8 cellular contexts compared by ENCODE assay signal in genomic region chr5:93677344-93678021, GRCh38.
DNase-seq lines count a peak whose midpoint lies in the region; ATAC-seq and TF ChIP-seq lines count a peak whose summit lies in the region.

No MANE protein-coding gene starts in this region.

- in situ Hi-C loops in gastrocnemius medialis (cut with MboI; ENCODE audit: low sequenced_read_pairs in 4 of 4): no loop called here

- H3K27me3 ChIP-seq in SJSA1 (replicated peaks): no peaks in the 10 kb centered on the region
- H3K27me3 ChIP-seq in gastrocnemius medialis: no peaks in the 10 kb centered on the region
- H3K27me3 ChIP-seq in suprapubic skin: no peaks in the 10 kb centered on the region

- peak; percentile 50 to 53 for ATAC-seq in gastrocnemius medialis
- ATAC-seq in stimulated activated naive CD8-positive, alpha-beta T cell treated with anti-CD3 and anti-CD28 coated beads, Interleukin-15, Interleukin-2, amounts not matched to agents 100 U/mL and 50 U/mL, for 24 hours: no peak

- TF ChIP-seq EP300 in suprapubic skin (IDR thresholded peaks at IDR 0.05): no peak

- WGBS in suprapubic skin: 62% methylated on average over 9 of the region's 9 CpGs

- H3K4me1 ChIP-seq in SJSA1 (replicated peaks) (peaks cover 20% of the 10 kb centered on the region), gastrocnemius medialis (peaks cover 5 to 8% of the 10 kb centered on the region in 2 donors), suprapubic skin (peaks cover 5% of the 10 kb centered on the region)

- TF ChIP-seq CTCF in gastrocnemius medialis (IDR thresholded peaks at IDR 0.05 in 4 of 5, conservative IDR thresholded peaks at IDR 0.05 in 1 of 5) (no peak), suprapubic skin (IDR thresholded peaks at IDR 0.05) (no peak)

- H3K4me3 ChIP-seq in SJSA1: no peak overlapping the region
- no peak overlapping the region for H3K4me3 ChIP-seq in gastrocnemius medialis
- no peak overlapping the region for H3K4me3 ChIP-seq in suprapubic skin

- H3K27ac ChIP-seq in SJSA1 (no peak overlapping the region), gastrocnemius medialis (no peak overlapping the region), suprapubic skin (no peak overlapping the region)

- H3K9me3 ChIP-seq in SJSA1 (replicated peaks) (no peaks in the 10 kb centered on the region), gastrocnemius medialis (no peaks in the 10 kb centered on the region), suprapubic skin (no peaks in the 10 kb centered on the region)

- intact Hi-C loops in head of caudate nucleus (cut with DNase I): no loop called here
- intact Hi-C loops in gastrocnemius medialis (cut with DNase I; ENCODE audit: low total_unique reads): no loop called here

- H3K36me3 ChIP-seq in SJSA1 (no peaks in the 10 kb centered on the region), gastrocnemius medialis (no peaks in the 10 kb centered on the region), suprapubic skin (no peaks in the 10 kb centered on the region)

- DNase-seq in NCI-H2081 (lab: John Stamatoyannopoulos, UW) (peak; percentile 27 to 57), NCI-H2081 treated with DMSO at 0.1 percent for 48 hours (lab: John Stamatoyannopoulos, UW) (no peak), SJSA1 (ENCODE audit: low read depth in 1 of 2, low spot score in 2 of 2) (peak; percentile 75 to 79), head of caudate nucleus (peak in 24 of 42 donors; percentile 2 to 52 (median 14)), gastrocnemius medialis (peak in 1 of 2 donors; percentile 23), suprapubic skin (ENCODE audit: low spot score in 2 of 2) (no peak), epidermal melanocyte (ENCODE audit: insufficient read length, low spot score) (no peak)
- DNase-seq in stimulated activated naive CD8-positive, alpha-beta T cell treated with anti-CD3 and anti-CD28 coated beads, Interleukin-15, Interleukin-2, amounts not matched to agents 100 U/mL and 50 U/mL, for 24 hours: no peak

- no peak for TF ChIP-seq POLR2A in gastrocnemius medialis (IDR thresholded peaks at IDR 0.05)
- TF ChIP-seq POLR2A in suprapubic skin (IDR thresholded peaks at IDR 0.05): no peak

Comparison
In these comparisons a context has a peak if more than half of its experiments do, and no peak if none do; other contexts are left out.
1. DNase-seq: peak in NCI-H2081 (2 of 2), SJSA1 (2 of 2) and head of caudate nucleus (24 of 42); none in NCI-H2081 treated with DMSO at 0.1 percent for 48 hours (single experiment), suprapubic skin (0 of 2), epidermal melanocyte (single experiment) and stimulated activated naive CD8-positive, alpha-beta T cell treated with anti-CD3 and anti-CD28 coated beads, Interleukin-15, Interleukin-2, amounts not matched to agents 100 U/mL and 50 U/mL, for 24 hours (single experiment).